In the genomic region with DNA sequence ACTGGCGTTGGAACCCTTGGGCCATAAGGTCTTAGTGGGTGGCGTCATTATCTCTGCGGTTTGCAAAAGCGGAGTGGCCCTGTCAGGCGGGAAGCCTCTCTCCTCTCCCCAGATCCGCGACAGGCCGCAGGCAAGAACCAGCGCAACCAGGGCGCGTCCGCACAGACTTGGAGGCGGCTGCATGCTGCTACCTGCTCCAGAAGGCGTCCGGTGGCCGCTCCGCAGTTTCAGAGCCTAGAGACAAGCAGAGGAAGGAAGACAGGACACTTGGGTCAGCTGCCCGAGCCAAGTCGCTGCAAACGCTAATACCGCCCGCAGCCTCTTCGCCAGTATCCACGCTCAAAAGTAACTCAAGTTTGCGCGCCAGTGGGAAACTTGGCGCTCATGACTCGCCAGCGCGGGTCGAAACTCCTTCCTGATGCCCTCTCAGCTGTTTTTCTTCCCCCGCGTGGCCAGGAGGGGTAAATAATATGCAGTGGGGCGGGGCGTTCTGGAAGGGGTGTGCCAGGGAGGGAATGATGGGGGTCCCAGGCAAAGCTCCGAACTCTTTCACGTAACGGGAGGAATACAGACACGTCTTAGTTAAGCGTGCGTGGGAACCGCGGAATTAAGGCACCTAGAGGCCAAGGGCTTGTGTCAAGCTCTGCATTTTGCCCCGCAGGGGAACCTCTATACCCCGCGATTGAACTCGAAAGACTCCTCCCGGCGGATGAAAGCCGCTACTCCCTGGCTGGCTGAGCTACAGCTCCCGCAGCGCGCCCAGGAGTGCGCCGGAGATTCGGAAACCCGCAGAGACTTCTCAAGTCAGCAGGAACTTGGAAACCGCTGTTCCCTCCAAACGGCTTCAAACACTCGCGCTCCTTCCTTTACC, we compare ENCODE assay signal across 8 cellular contexts. TPM values are rescaled to one million over a fixed set of nuclear protein-coding genes. Genes with fewer than 3 reads are reported as not detected.
A peak's percentile ranks its signal among the peaks of the same experiment; 100 is the strongest.
DNase-seq lines count a peak whose midpoint lies in the region; ATAC-seq, FAIRE-seq and TF ChIP-seq lines count a peak whose summit lies in the region.

Gene EDNRB (minus strand): TSS at position 441 of the 871 bp plus-strand sequence. CDS start 258 bp downstream, at position 183.

- peaks cover 50% of the 10 kb centered on the region for H3K4me1 ChIP-seq in HUES48 (ENCODE audit: control insufficient read depth, insufficient read depth, low read length)
- no peaks in the 10 kb centered on the region for H3K4me1 ChIP-seq in small intestine (ENCODE audit: control insufficient read depth in 2 of 2, insufficient read depth in 1 of 2, low read depth in 1 of 2, low read length in 1 of 2)

- H3K36me3 Mint-ChIP-seq in effector memory CD8-positive, alpha-beta T cell (ENCODE audit: insufficient read depth) = no peaks in the 10 kb centered on the region

- no peaks in the 10 kb centered on the region for H3K9me3 ChIP-seq in HUES48 (ENCODE audit: control insufficient read depth, insufficient read depth, low read length)
- H3K9me3 ChIP-seq in small intestine (ENCODE audit: control insufficient read depth, low read depth) = no peaks in the 10 kb centered on the region

- H3K9me3 Mint-ChIP-seq in effector memory CD8-positive, alpha-beta T cell = no peaks in the 10 kb centered on the region

- H3K4me1 Mint-ChIP-seq in effector memory CD8-positive, alpha-beta T cell (ENCODE audit: low read depth in 2 of 2) = peaks cover 0 to 6% of the 10 kb centered on the region in 2 donors

- DNase-seq in GM10266 (ENCODE audit: extremely low spot score) (peak; percentile 6), cerebellum (ENCODE audit: low spot score) (peak; percentile 11), iPS-NIHi7 (ENCODE audit: extremely low spot score) (peak; percentile 70), small intestine (no peak)
- DNase-seq in effector memory CD8-positive, alpha-beta T cell = no peak

- H3K27ac ChIP-seq in HUES48 (ENCODE audit: low read depth, low read length) = peak within 1 kb of the TSS; percentile 49
- peak within 1 kb of the TSS in 1 of 2 donors; percentile 65 for H3K27ac ChIP-seq in small intestine (ENCODE audit: low read depth in 1 of 2, low read length in 1 of 2)

- no peak within 1 kb of the TSS for H3K4me3 Mint-ChIP-seq in effector memory CD8-positive, alpha-beta T cell

- H3K36me3 ChIP-seq in HUES48 (ENCODE audit: control insufficient read depth, insufficient read depth, low read length) = peaks cover 9% of the 10 kb centered on the region
- no peaks in the 10 kb centered on the region for H3K36me3 ChIP-seq in small intestine (ENCODE audit: control insufficient read depth in 2 of 2, insufficient read depth in 2 of 2, low read length in 2 of 2)

- H3K27me3 ChIP-seq in HUES48 (ENCODE audit: control insufficient read depth, insufficient read depth, low read length) (peaks cover 34% of the 10 kb centered on the region), small intestine (ENCODE audit: control insufficient read depth in 2 of 2, insufficient read depth in 2 of 2, low read length in 2 of 2) (peaks cover 0 to 4% of the 10 kb centered on the region in 2 donors)

- H3K27ac Mint-ChIP-seq in effector memory CD8-positive, alpha-beta T cell = no peak within 1 kb of the TSS

- WGBS in small intestine, 3 donors = 4 to 14% (median 13%) methylated on average over 57 to 61 of the region's 61 CpGs

- TF ChIP-seq CTCF in GM10266 (IDR thresholded peaks at IDR 0.05; ENCODE audit: control insufficient read depth, insufficient read depth, low read depth, missing control alignments) = no peak

- no peak for FAIRE-seq in small intestine (lab: Jason Lieb, UNC)

- peak within 1 kb of the TSS; percentile 15; the same call in 1 of the 2 replicates for H3K9ac ChIP-seq in HUES48 (ENCODE audit: low read depth, low read length)

- H3K4me3 ChIP-seq in HUES48 (ENCODE audit: low read depth, low read length) (peak within 1 kb of the TSS; percentile 79), small intestine (ENCODE audit: low read depth in 1 of 2, low read length in 2 of 2) (peak within 1 kb of the TSS; percentile 1 to 33)

- ATAC-seq in HG03196 (IDR thresholded peaks at IDR 0.05; ENCODE audit: unreplicated experiment) (no peak), HG03108 (IDR thresholded peaks at IDR 0.05; ENCODE audit: unreplicated experiment) (no peak)
- ATAC-seq in effector memory CD8-positive, alpha-beta T cell (replicated peaks) = no peak

- H3K27me3 Mint-ChIP-seq in effector memory CD8-positive, alpha-beta T cell = peaks cover 11 to 22% of the 10 kb centered on the region in 2 donors

RNA-seq across cellular contexts. Expression of gene EDNRB, which starts in this region (rescaled TPM):
- 113 TPM for total RNA-seq in cerebellum
- polyA plus RNA-seq in small intestine = 1 to 10 TPM in 2 of 3 donors, under 1 TPM in 1; 0.89 to 7.2 (median 3.2) TPM

Comparison
In these comparisons a context has a peak if more than half of its experiments do, and no peak if none do; other contexts are left out.
1. DNase-seq: peak in GM10266 (single experiment), cerebellum (single experiment) and iPS-NIHi7 (single experiment); none in small intestine (single experiment) and effector memory CD8-positive, alpha-beta T cell (0 of 3).